8 cellular contexts compared by ENCODE assay signal in genomic region chr4:185534850-185535761, GRCh38. TPM values are rescaled to one million over a fixed set of nuclear protein-coding genes. Genes with fewer than 3 reads are reported as not detected.
DNase-seq lines count a peak whose midpoint lies in the region; ATAC-seq and TF ChIP-seq lines count a peak whose summit lies in the region.

Gene PDLIM3 (minus strand): TSS chr4:185535507. CDS start chr4:185535434, 73 bp downstream.

- no peak for TF ChIP-seq CTCF in CD4-positive, alpha-beta T cell (IDR thresholded peaks at IDR 0.05)
- TF ChIP-seq CTCF in epithelial cell of esophagus (IDR thresholded peaks at IDR 0.05; ENCODE audit: insufficient read depth, low read depth, low read length, missing control alignments) (no peak), transverse colon (IDR thresholded peaks at IDR 0.05) (no peak)

- H3K4me1 ChIP-seq in mesodermal cell (ENCODE audit: control insufficient read depth, insufficient read depth, low read length, poor library complexity, severe bottlenecking): no peaks in the 10 kb centered on the region
- peaks cover 3 to 15% (median 10%) of the 10 kb centered on the region in 4 donors for H3K4me1 ChIP-seq in transverse colon

- peak; percentile 78 for TF ChIP-seq POLR2A in transverse colon (IDR thresholded peaks at IDR 0.05)

- no peak for TF ChIP-seq EP300 in transverse colon (IDR thresholded peaks at IDR 0.05; ENCODE audit: low read depth)

- in situ Hi-C loops in transverse colon (cut with MboI; ENCODE audit: low pct_ligation_motif_present in 1 of 4, low pct_unique_long_range_greater_than_20kb in 1 of 4, low sequenced_read_pairs in 3 of 4): no loop called here

- H3K4me1 Mint-ChIP-seq in CD4-positive, alpha-beta T cell (ENCODE audit: low read depth): no peaks in the 10 kb centered on the region
- peaks cover 4% of the 10 kb centered on the region for H3K4me1 Mint-ChIP-seq in activated T-helper 2 cell treated with anti-CD3 and anti-CD28 coated beads, Interferon-gamma antibody, Interleukin-2, Interleukin-4, amounts not matched to agents 10 μg/mL and 5 μg/mL and 100 μg/mL, durations not matched to agents 14 hours and 24 hours and 36 hours (ENCODE audit: low read depth)

- no peaks in the 10 kb centered on the region for H3K9me3 Mint-ChIP-seq in CD4-positive, alpha-beta T cell
- no peaks in the 10 kb centered on the region for H3K9me3 Mint-ChIP-seq in activated T-helper 2 cell treated with anti-CD3 and anti-CD28 coated beads, Interferon-gamma antibody, Interleukin-2, Interleukin-4, amounts not matched to agents 10 μg/mL and 5 μg/mL and 100 μg/mL, durations not matched to agents 14 hours and 24 hours and 36 hours

- ATAC-seq in CD4-positive, alpha-beta T cell (ENCODE audit: poor library complexity): no peak
- no peak for ATAC-seq in GM18870 (IDR thresholded peaks at IDR 0.05; ENCODE audit: unreplicated experiment)

- intact Hi-C loops in CD4-positive, alpha-beta T cell (cut with DNase I, micrococcal nuclease): loop anchor here in 1 of 2 experiments (5.0 kb wide), 1 partner anchor 62 kb away; no protein-coding TSS in a partner anchor
- intact Hi-C loops in transverse colon (cut with DNase I; ENCODE audit: low total_unique reads): loop anchor here (10.0 kb wide), 1 partner anchor 60 kb away; no protein-coding TSS in a partner anchor
- intact Hi-C loops in activated T-helper 2 cell treated with anti-CD3 and anti-CD28 coated beads, Interferon-gamma antibody, Interleukin-2, Interleukin-4, amounts not matched to agents 10 μg/mL and 5 μg/mL and 100 μg/mL, durations not matched to agents 14 hours and 24 hours and 36 hours (cut with micrococcal nuclease): loop anchor here (5.0 to 10.0 kb wide), 2 partner anchors 52 to 520 kb away; partner anchors contain the start of gene HELT

- H3K4me3 ChIP-seq in epithelial cell of esophagus (ENCODE audit: low read length) (peak within 1 kb of the TSS; percentile 50), mesodermal cell (ENCODE audit: extremely low read depth, insufficient read depth, low read length, poor library complexity, severe bottlenecking) (peak within 1 kb of the TSS; percentile 77), transverse colon (peak within 1 kb of the TSS; percentile 41 to 82 (median 64))

- H3K27me3 ChIP-seq in CD4-positive, alpha-beta T cell (ENCODE audit: control insufficient read depth, insufficient read depth, low read length): peaks cover 72% of the 10 kb centered on the region
- H3K27me3 ChIP-seq in transverse colon: peaks cover 66% of the 10 kb centered on the region

- peak within 1 kb of the TSS; percentile 66 for H3K4me3 Mint-ChIP-seq in CD4-positive, alpha-beta T cell
- no peak within 1 kb of the TSS for H3K4me3 Mint-ChIP-seq in activated T-helper 2 cell treated with anti-CD3 and anti-CD28 coated beads, Interferon-gamma antibody, Interleukin-2, Interleukin-4, amounts not matched to agents 10 μg/mL and 5 μg/mL and 100 μg/mL, durations not matched to agents 14 hours and 24 hours and 36 hours (ENCODE audit: low read depth)

- no peaks in the 10 kb centered on the region for H3K36me3 Mint-ChIP-seq in CD4-positive, alpha-beta T cell (ENCODE audit: low read depth)
- no peaks in the 10 kb centered on the region for H3K36me3 Mint-ChIP-seq in activated T-helper 2 cell treated with anti-CD3 and anti-CD28 coated beads, Interferon-gamma antibody, Interleukin-2, Interleukin-4, amounts not matched to agents 10 μg/mL and 5 μg/mL and 100 μg/mL, durations not matched to agents 14 hours and 24 hours and 36 hours (ENCODE audit: low read depth)

- 0% methylated on average over 66 to 77 of the region's 87 CpGs for WGBS in mesodermal cell (ENCODE audit: insufficient coverage in 2 of 2), 2 experiments
- 0 to 7% methylated on average over 8 to 69 of the region's 87 CpGs for WGBS in transverse colon (ENCODE audit: low coverage in 1 of 2), 2 donors

- H3K36me3 ChIP-seq in mesodermal cell (ENCODE audit: control insufficient read depth, insufficient read depth, low read length) (no peaks in the 10 kb centered on the region), transverse colon (no peaks in the 10 kb centered on the region)

- DNase-seq in CD4-positive, alpha-beta T cell: no peak
- DNase-seq in H4 (ENCODE audit: low spot score) (no peak), SHP77 (lab: John Stamatoyannopoulos, UW) (peak; percentile 58 to 59), epithelial cell of esophagus (ENCODE audit: low read depth) (peak; percentile 41), transverse colon (peak; percentile 58)
- no peak for DNase-seq in activated T-helper 2 cell treated with anti-CD3 and anti-CD28 coated beads, Interferon-gamma antibody, Interleukin-2, Interleukin-4, amounts not matched to agents 10 μg/mL and 5 μg/mL and 100 μg/mL, durations not matched to agents 14 hours and 24 hours and 36 hours (ENCODE audit: low spot score)

- H3K27me3 Mint-ChIP-seq in CD4-positive, alpha-beta T cell: peaks cover 49% of the 10 kb centered on the region
- H3K27me3 Mint-ChIP-seq in activated T-helper 2 cell treated with anti-CD3 and anti-CD28 coated beads, Interferon-gamma antibody, Interleukin-2, Interleukin-4, amounts not matched to agents 10 μg/mL and 5 μg/mL and 100 μg/mL, durations not matched to agents 14 hours and 24 hours and 36 hours (ENCODE audit: low read depth): peaks cover 41% of the 10 kb centered on the region

- no peak within 1 kb of the TSS for H3K27ac ChIP-seq in CD4-positive, alpha-beta T cell (ENCODE audit: low read depth, low read length)
- H3K27ac ChIP-seq in mesodermal cell (ENCODE audit: low read depth, low read length, severe bottlenecking) (peak within 1 kb of the TSS; percentile 51), transverse colon (peak within 1 kb of the TSS; percentile 84 to 95 (median 90))

- CTCF ChIA-PET in CD4-positive, alpha-beta T cell (lab: Charles Lee): no interaction called here

- H3K9me3 ChIP-seq in CD4-positive, alpha-beta T cell (ENCODE audit: control insufficient read depth, low read length): no peaks in the 10 kb centered on the region
- no peaks in the 10 kb centered on the region for H3K9me3 ChIP-seq in mesodermal cell (ENCODE audit: control insufficient read depth, low read length)
- H3K9me3 ChIP-seq in transverse colon: no peaks in the 10 kb centered on the region

- H3K27ac Mint-ChIP-seq in CD4-positive, alpha-beta T cell: no peak within 1 kb of the TSS
- no peak within 1 kb of the TSS for H3K27ac Mint-ChIP-seq in activated T-helper 2 cell treated with anti-CD3 and anti-CD28 coated beads, Interferon-gamma antibody, Interleukin-2, Interleukin-4, amounts not matched to agents 10 μg/mL and 5 μg/mL and 100 μg/mL, durations not matched to agents 14 hours and 24 hours and 36 hours

- POLR2A ChIA-PET in CD4-positive, alpha-beta T cell (lab: Charles Lee): no interaction called here

RNA-seq across cellular contexts. Expression of gene PDLIM3, which starts in this region (rescaled TPM):
- total RNA-seq in CD4-positive, alpha-beta T cell: not detected
- 12.5 and 16.2 TPM in 2 replicates for total RNA-seq in H4 (2014; rRNA removed; shearing (Covaris generic))
- polyA plus RNA-seq in mesodermal cell (2013, experiment 1 of 2): 129 TPM
- 115 TPM for polyA plus RNA-seq in mesodermal cell (2013, experiment 2 of 2)
- 100 to 1,000 TPM in 2 of 4 donors, 10 to 100 TPM in 2; 81.9 to 209 (median 115) TPM for total RNA-seq in transverse colon
- 2.5 and 3.2 TPM in 2 replicates for total RNA-seq in activated T-helper 2 cell treated with anti-CD3 and anti-CD28 coated beads, Interferon-gamma antibody, Interleukin-2, Interleukin-4, amounts not matched to agents 10 μg/mL and 5 μg/mL and 100 μg/mL, durations not matched to agents 14 hours and 24 hours and 36 hours

Comparison
In these comparisons a context has a peak if more than half of its experiments do, and no peak if none do; other contexts are left out.
1. DNase-seq: peak in SHP77 (2 of 2), epithelial cell of esophagus (single experiment) and transverse colon (single experiment); none in CD4-positive, alpha-beta T cell (0 of 10), H4 (single experiment) and activated T-helper 2 cell treated with anti-CD3 and anti-CD28 coated beads, Interferon-gamma antibody, Interleukin-2, Interleukin-4, amounts not matched to agents 10 μg/mL and 5 μg/mL and 100 μg/mL, durations not matched to agents 14 hours and 24 hours and 36 hours (single experiment).
2. Peak in every context shown above with its lines, with median percentiles within 50 percentile points of each other: H3K4me3 ChIP-seq.